ENCODE assay signal across 8 cellular contexts in genomic region chr5:149667084-149667826, GRCh38.
DNase-seq lines count a peak whose midpoint lies in the region; ATAC-seq and TF ChIP-seq lines count a peak whose summit lies in the region.

No MANE protein-coding gene starts in this region.

- H3K27me3 Mint-ChIP-seq in stimulated activated memory B cell treated with anti-CD40 and anti-IgM and Interleukin-4, amounts not matched to agents 10 μg/mL and 1 μg/mL and 100 μg/mL, for 72 hours, result no peaks in the 10 kb centered on the region

- no peak for TF ChIP-seq CTCF in lower leg skin (IDR thresholded peaks at IDR 0.05)

- intact Hi-C loops in left cardiac atrium (cut with DNase I), result no loop called here
- intact Hi-C loops in lower leg skin (cut with DNase I; ENCODE audit: low total_unique reads), result no loop called here

- no peak for TF ChIP-seq POLR2A in lower leg skin (IDR thresholded peaks at IDR 0.05)

- TF ChIP-seq EP300 in Ishikawa (IDR thresholded peaks at IDR 0.05; ENCODE audit: borderline replicate concordance), result no peak

- TF ChIP-seq RAD21 in Ishikawa (IDR thresholded peaks at IDR 0.05; ENCODE audit: low read depth), result peak; percentile 75

- ATAC-seq in left cardiac atrium (peak; percentile 50 to 56), GM18517 (IDR thresholded peaks at IDR 0.05; ENCODE audit: unreplicated experiment) (no peak)
- peak; percentile 55 for ATAC-seq in stimulated activated memory B cell treated with anti-CD40 and anti-IgM and Interleukin-4, amounts not matched to agents 10 μg/mL and 1 μg/mL and 100 μg/mL, for 72 hours

- H3K27ac Mint-ChIP-seq in stimulated activated memory B cell treated with anti-CD40 and anti-IgM and Interleukin-4, amounts not matched to agents 10 μg/mL and 1 μg/mL and 100 μg/mL, for 72 hours, result peak overlapping the region; percentile 30

- H3K4me3 ChIP-seq in lower leg skin (ENCODE audit: low read depth, poor library complexity, severe bottlenecking), result no peak overlapping the region

- no peak overlapping the region for H3K4me3 Mint-ChIP-seq in stimulated activated memory B cell treated with anti-CD40 and anti-IgM and Interleukin-4, amounts not matched to agents 10 μg/mL and 1 μg/mL and 100 μg/mL, for 72 hours

- DNase-seq in NCI-H2171 treated with DMSO at 0.1 percent for 48 hours (lab: John Stamatoyannopoulos, UW), result peak; percentile 1
- no peak for DNase-seq in NCI-H2171 (lab: John Stamatoyannopoulos, UW)
- peak; percentile 65 for DNase-seq in activated CD8-positive, alpha-beta memory T cell treated with anti-CD3 and anti-CD28 coated beads, Interleukin-2, amount 50 U/mL, for 48 hours
- no peak for DNase-seq in left cardiac atrium
- DNase-seq in lower leg skin (ENCODE audit: low spot score in 2 of 2), result no peak

- H3K4me1 Mint-ChIP-seq in stimulated activated memory B cell treated with anti-CD40 and anti-IgM and Interleukin-4, amounts not matched to agents 10 μg/mL and 1 μg/mL and 100 μg/mL, for 72 hours, result peaks cover 18% of the 10 kb centered on the region

- no peaks in the 10 kb centered on the region for H3K36me3 Mint-ChIP-seq in stimulated activated memory B cell treated with anti-CD40 and anti-IgM and Interleukin-4, amounts not matched to agents 10 μg/mL and 1 μg/mL and 100 μg/mL, for 72 hours

- 29 to 30% methylated on average over 7 of the region's 7 CpGs for WGBS in lower leg skin, 2 donors

- no peaks in the 10 kb centered on the region for H3K9me3 Mint-ChIP-seq in stimulated activated memory B cell treated with anti-CD40 and anti-IgM and Interleukin-4, amounts not matched to agents 10 μg/mL and 1 μg/mL and 100 μg/mL, for 72 hours

TF ChIP-seq in Ishikawa, 13 proteins besides CTCF, POLR2A, EP300 and RAD21:
- TF ChIP-seq YY1 (IDR thresholded peaks at IDR 0.05; ENCODE audit: low read depth), result no peak
- TF ChIP-seq CREB1 (IDR thresholded peaks at IDR 0.05; ENCODE audit: low read depth), result no peak
- no peak for TF ChIP-seq TAF1 (IDR thresholded peaks at IDR 0.05; ENCODE audit: low read depth)
- TF ChIP-seq ZBTB7A (IDR thresholded peaks at IDR 0.05; ENCODE audit: low read depth), result no peak
- TF ChIP-seq TEAD4 (IDR thresholded peaks at IDR 0.05), result no peak
- no peak for TF ChIP-seq USF1 (IDR thresholded peaks at IDR 0.05)
- no peak for TF ChIP-seq CEBPB (IDR thresholded peaks at IDR 0.05)
TF ChIP-seq in Ishikawa: peak in this region for 0.

Comparison
In these comparisons a context has a peak if more than half of its experiments do, and no peak if none do; other contexts are left out.
1. DNase-seq: peak in NCI-H2171 treated with DMSO at 0.1 percent for 48 hours (single experiment) and activated CD8-positive, alpha-beta memory T cell treated with anti-CD3 and anti-CD28 coated beads, Interleukin-2, amount 50 U/mL, for 48 hours (single experiment); none in NCI-H2171 (single experiment), left cardiac atrium (single experiment) and lower leg skin (0 of 2).